Comparison of ENCODE assay signal across 1 cellular context in genomic region chrX:155819966-155820491, GRCh38.
TF ChIP-seq lines count a peak whose summit lies in the region.

No MANE protein-coding gene starts in this region.

TF ChIP-seq in HEK293, 187 proteins besides CTCF, POLR2A, EP300 and RAD21 (continued from another document):
- TF ChIP-seq ZNF280D (tag by site-specific recombination; IDR thresholded peaks at IDR 0.05), result no peak
- no peak for TF ChIP-seq IKZF3 (tag by site-specific recombination; IDR thresholded peaks at IDR 0.05)
- no peak for TF ChIP-seq OSR2 (tag by site-specific recombination; IDR thresholded peaks at IDR 0.05)
- TF ChIP-seq TRIM28 (IDR thresholded peaks at IDR 0.05; ENCODE audit: borderline replicate concordance, low read length), result peak; percentile 36; the same call in 1 of the 2 replicates
- no peak for TF ChIP-seq SP3 (tag by site-specific recombination; IDR thresholded peaks at IDR 0.05)
- peak; percentile 18; the same call in 1 of the 2 replicates for TF ChIP-seq PRDM1 (tag by site-specific recombination; IDR thresholded peaks at IDR 0.05)
- TF ChIP-seq ATF2 (tag by site-specific recombination; IDR thresholded peaks at IDR 0.05; ENCODE audit: low read depth), result peak; percentile 41; the same call in 1 of the 2 replicates
- TF ChIP-seq ZNF354C (tag by site-specific recombination; IDR thresholded peaks at IDR 0.05; ENCODE audit: borderline replicate concordance, low read depth), result no peak
- TF ChIP-seq ZBTB8A (tag by site-specific recombination; IDR thresholded peaks at IDR 0.05), result peak; percentile 11; the same call in 1 of the 2 replicates
- no peak for TF ChIP-seq ZNF580 (tag by site-specific recombination; IDR thresholded peaks at IDR 0.05)
- TF ChIP-seq GFI1B (tag by site-specific recombination; IDR thresholded peaks at IDR 0.05), result no peak
- peak; percentile 16 for TF ChIP-seq ZNF335 (tag by site-specific recombination; conservative IDR thresholded peaks at IDR 0.05)
- 0 out of 2 replicates have a peak, but pooled peaks have one; percentile 12 for TF ChIP-seq ZNF394 (tag by site-specific recombination; IDR thresholded peaks at IDR 0.05; ENCODE audit: borderline replicate concordance)
- no peak for TF ChIP-seq BCL11B (tag by site-specific recombination; IDR thresholded peaks at IDR 0.05; ENCODE audit: low read depth)
- peak; percentile 97 for TF ChIP-seq ZNF654 (tag by site-specific recombination; IDR thresholded peaks at IDR 0.05; ENCODE audit: low read depth)
- no peak for TF ChIP-seq ZIC2 (tag by site-specific recombination; IDR thresholded peaks at IDR 0.05)
- TF ChIP-seq ZNF404 (tag by site-specific recombination; IDR thresholded peaks at IDR 0.05), result no peak
- TF ChIP-seq ZNF776 (tag by site-specific recombination; IDR thresholded peaks at IDR 0.05; ENCODE audit: borderline replicate concordance), result no peak
- no peak for TF ChIP-seq ZNF239 (tag by site-specific recombination; IDR thresholded peaks at IDR 0.05)
- no peak for TF ChIP-seq KLF8 (tag by site-specific recombination; IDR thresholded peaks at IDR 0.05)
- TF ChIP-seq ZNF148 (tag by site-specific recombination; IDR thresholded peaks at IDR 0.05; ENCODE audit: borderline replicate concordance), result no peak
- TF ChIP-seq ZNF600 (tag by site-specific recombination; IDR thresholded peaks at IDR 0.05), result no peak
- TF ChIP-seq ZNF2 (tag by site-specific recombination; IDR thresholded peaks at IDR 0.05), result peak; percentile 55; the same call in 1 of the 2 replicates
- TF ChIP-seq PRDM2 (tag by site-specific recombination; IDR thresholded peaks at IDR 0.05; ENCODE audit: borderline replicate concordance), result no peak
- TF ChIP-seq SETDB1 (IDR thresholded peaks at IDR 0.05; ENCODE audit: insufficient read length, low read length), result peak; percentile 33
- 0 out of 2 replicates have a peak, but pooled peaks have one; percentile 18 for TF ChIP-seq ZBTB21 (tag by site-specific recombination; IDR thresholded peaks at IDR 0.05)
- TF ChIP-seq ZNF596 (tag by site-specific recombination; IDR thresholded peaks at IDR 0.05), result no peak
- no peak for TF ChIP-seq GLIS2 (tag by site-specific recombination; IDR thresholded peaks at IDR 0.05)
- no peak for TF ChIP-seq EGR2 (tag by site-specific recombination; IDR thresholded peaks at IDR 0.05; ENCODE audit: low read depth)
TF ChIP-seq in HEK293: peak in this region for 15.
